In the genomic region with DNA sequence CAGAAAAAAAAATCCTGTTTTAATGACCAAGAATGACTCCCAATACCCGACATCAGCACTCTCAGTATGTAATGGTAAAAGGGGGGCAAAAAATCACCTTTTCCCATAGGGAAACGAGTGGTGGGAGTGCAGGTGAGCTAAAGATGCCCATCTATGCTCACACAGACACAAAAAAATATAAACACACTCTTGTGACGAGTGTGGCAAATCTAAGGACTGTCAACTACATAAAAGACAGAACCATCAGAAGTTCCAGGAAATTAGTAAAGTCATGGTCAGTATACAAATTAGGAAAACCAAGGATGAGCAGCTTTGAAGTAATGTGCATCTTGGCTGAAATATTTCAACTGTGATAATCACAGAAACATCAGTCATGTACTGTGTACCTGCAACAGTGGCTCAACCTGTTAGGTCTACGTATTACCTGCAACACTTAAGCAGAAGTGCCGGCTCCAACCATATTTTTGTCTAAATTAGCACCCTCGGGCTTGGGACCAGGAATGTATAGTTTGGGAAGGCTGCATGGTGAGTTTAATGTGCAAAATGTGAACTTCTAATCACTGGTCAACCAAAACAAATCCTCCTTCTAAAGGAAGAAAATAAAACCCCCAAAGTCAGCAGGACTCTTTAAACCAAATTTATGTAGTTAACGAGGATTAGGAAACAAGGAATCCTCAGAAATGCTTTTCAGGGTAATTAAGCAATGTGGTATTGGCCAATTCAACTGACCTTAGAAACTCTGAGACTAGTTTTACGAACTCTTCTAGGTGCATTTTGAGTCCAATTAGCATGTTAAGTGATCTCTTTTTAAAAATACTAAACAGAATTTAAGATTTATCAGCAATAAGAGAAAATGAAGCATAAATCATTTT, we compare ENCODE assay signal across 23 cellular contexts.
"Had no signal": no experiment of that assay in that cellular context is flagged by ENCODE, and none has a peak within 500 bp of the region (broad histone marks: within the 10 kb centered on the region; RNA-seq: fewer than 3 reads in every experiment).

No MANE protein-coding gene starts in this region.

- H3K79me2 ChIP-seq: hepatocyte had no signal

- H3K4me2 ChIP-seq: hepatocyte had no signal

- H3K27me3 ChIP-seq: foreskin keratinocyte, hepatocyte, neutrophil, pancreas, right lobe of liver, stomach, testis, upper lobe of right lung had no signal

- H3K4me3 Mint-ChIP-seq: activated B cell treated with CpG ODN at 0.5 μM for 24 hours; activated CD4-positive, alpha-beta memory T cell treated with anti-CD3 and anti-CD28 coated beads, Interleukin-2, amount 10 ng/mL, durations not matched to agents 7 days and 5 days; activated naive CD4-positive, alpha-beta T cell treated with anti-CD3 and anti-CD28 coated beads, Interleukin-2, amount 50 U/mL, for 24 hours; activated T-cell treated with anti-CD3 and anti-CD28 coated beads, Interleukin-2, amount 50 U/mL, for 24 hours; effector memory CD8-positive, alpha-beta T cell; naive thymus-derived CD8-positive, alpha-beta T cell; stimulated activated effector memory CD8-positive, alpha-beta T cell treated with anti-CD3 and anti-CD28 coated beads, Interleukin-12 subunit alpha, Interleukin-12 subunit beta, amount 100 ng/mL, for 72 hours had no signal

- H3K27ac ChIP-seq: epithelial cell of prostate, foreskin keratinocyte, hepatocyte, neutrophil, pancreas, right lobe of liver, stomach, testis, upper lobe of right lung had no signal

- H3K27ac Mint-ChIP-seq: activated B cell treated with CpG ODN at 0.5 μM for 24 hours; activated CD4-positive, alpha-beta memory T cell treated with anti-CD3 and anti-CD28 coated beads, Interleukin-2, amount 10 ng/mL, durations not matched to agents 7 days and 5 days; activated naive CD4-positive, alpha-beta T cell treated with anti-CD3 and anti-CD28 coated beads, Interleukin-2, amount 50 U/mL, for 24 hours; activated T-cell treated with anti-CD3 and anti-CD28 coated beads, Interleukin-2, amount 50 U/mL, for 24 hours; effector memory CD8-positive, alpha-beta T cell; stimulated activated effector memory CD8-positive, alpha-beta T cell treated with anti-CD3 and anti-CD28 coated beads, Interleukin-12 subunit alpha, Interleukin-12 subunit beta, amount 100 ng/mL, for 72 hours had no signal

- H2AFZ ChIP-seq: hepatocyte had no signal

- ATAC-seq: effector memory CD8-positive, alpha-beta T cell; foreskin keratinocyte; left cardiac atrium; naive thymus-derived CD8-positive, alpha-beta T cell; pancreas; stimulated activated effector memory CD8-positive, alpha-beta T cell treated with anti-CD3 and anti-CD28 coated beads, Interleukin-12 subunit alpha, Interleukin-12 subunit beta, amount 100 ng/mL, for 72 hours; upper lobe of right lung had no signal

- H3K4me3 ChIP-seq: hepatocyte, pancreas, right lobe of liver, stomach, testis, upper lobe of right lung had no signal

- H3K27me3 Mint-ChIP-seq: activated B cell treated with CpG ODN at 0.5 μM for 24 hours; activated CD4-positive, alpha-beta memory T cell treated with anti-CD3 and anti-CD28 coated beads, Interleukin-2, amount 10 ng/mL, durations not matched to agents 7 days and 5 days; activated naive CD4-positive, alpha-beta T cell treated with anti-CD3 and anti-CD28 coated beads, Interleukin-2, amount 50 U/mL, for 24 hours; activated T-cell treated with anti-CD3 and anti-CD28 coated beads, Interleukin-2, amount 50 U/mL, for 24 hours; effector memory CD8-positive, alpha-beta T cell; naive thymus-derived CD8-positive, alpha-beta T cell had no signal

- H3K4me1 ChIP-seq: foreskin keratinocyte, right lobe of liver, testis, upper lobe of right lung had no signal

- DNase-seq: activated B cell treated with CpG ODN at 0.5 μM for 24 hours; activated CD4-positive, alpha-beta memory T cell treated with anti-CD3 and anti-CD28 coated beads, Interleukin-2, amount 10 ng/mL, durations not matched to agents 7 days and 5 days; activated CD4-positive, alpha-beta T cell treated with anti-CD3 and anti-CD28 coated beads for 48 hours; activated effector memory CD4-positive, alpha-beta T cell treated with Interleukin-2 at 50 U/mL for 16 hours; activated T-cell treated with anti-CD3 and anti-CD28 coated beads, Interleukin-2, amount 50 U/mL, for 24 hours; effector memory CD8-positive, alpha-beta T cell; foreskin keratinocyte; left cardiac atrium; mesendoderm; naive thymus-derived CD8-positive, alpha-beta T cell; pancreas; right lobe of liver; small intestine; stimulated activated CD4-positive, alpha-beta T cell treated with anti-CD3 and anti-CD28 coated beads, Interleukin-15, amount 100 ng/mL, for 24 hours; stimulated activated CD4-positive, alpha-beta T cell treated with anti-CD3 and anti-CD28 coated beads, Interleukin-2, amount 100 ng/mL, for 48 hours; stomach; testis; upper lobe of right lung had no signal

- H3K9me3 ChIP-seq: neutrophil, pancreas, right lobe of liver, stomach, testis, upper lobe of right lung had no signal

- H3K9me3 Mint-ChIP-seq: activated B cell treated with CpG ODN at 0.5 μM for 24 hours; activated CD4-positive, alpha-beta memory T cell treated with anti-CD3 and anti-CD28 coated beads, Interleukin-2, amount 10 ng/mL, durations not matched to agents 7 days and 5 days; activated naive CD4-positive, alpha-beta T cell treated with anti-CD3 and anti-CD28 coated beads, Interleukin-2, amount 50 U/mL, for 24 hours; activated T-cell treated with anti-CD3 and anti-CD28 coated beads, Interleukin-2, amount 50 U/mL, for 24 hours; effector memory CD8-positive, alpha-beta T cell; naive thymus-derived CD8-positive, alpha-beta T cell; stimulated activated effector memory CD8-positive, alpha-beta T cell treated with anti-CD3 and anti-CD28 coated beads, Interleukin-12 subunit alpha, Interleukin-12 subunit beta, amount 100 ng/mL, for 72 hours had no signal

- H3K4me1 Mint-ChIP-seq: activated B cell treated with CpG ODN at 0.5 μM for 24 hours had no signal
